Comparison of ENCODE assay signal across 8 cellular contexts in the genomic region with DNA sequence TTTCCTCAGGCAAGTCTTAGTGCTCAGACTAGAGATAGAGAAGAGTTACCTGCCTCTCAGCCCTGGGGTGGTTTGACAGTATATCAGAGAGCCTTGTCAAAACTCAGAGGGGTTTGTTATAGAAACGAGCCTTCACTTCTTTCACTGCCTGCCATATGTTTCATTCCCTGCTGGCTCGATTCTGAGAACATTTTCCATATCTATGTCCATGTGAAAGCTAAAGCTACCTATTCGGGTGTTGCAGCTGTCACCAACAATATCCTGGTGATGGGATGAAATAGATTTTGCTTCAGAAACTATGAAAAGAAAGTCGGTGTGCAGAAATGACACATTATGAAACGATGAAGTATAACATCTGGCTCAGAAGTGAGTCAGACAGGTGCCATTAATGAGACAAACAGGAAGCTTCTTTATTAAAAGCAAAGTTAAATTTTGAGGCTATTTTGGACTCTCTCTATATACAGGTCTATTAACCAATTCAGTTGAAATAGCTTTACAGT. TPM values are rescaled to one million over a fixed set of nuclear protein-coding genes. Genes with fewer than 3 reads are reported as not detected.
DNase-seq lines count a peak whose midpoint lies in the region; ATAC-seq lines count a peak whose summit lies in the region.

No MANE protein-coding gene starts in this region.

- in situ Hi-C loops in KBM-7 (cut with MboI; ENCODE audit: low pct_unique_long_range_greater_than_20kb, low sequenced_read_pairs) = no loop called here

- no peaks in the 10 kb centered on the region for H3K27me3 Mint-ChIP-seq in activated naive CD8-positive, alpha-beta T cell
- H3K27me3 Mint-ChIP-seq in activated naive CD8-positive, alpha-beta T cell treated with anti-CD3 and anti-CD28 coated beads, Interleukin-2, amount 50 U/mL, for 24 hours = no peaks in the 10 kb centered on the region

- H3K27ac Mint-ChIP-seq in activated naive CD8-positive, alpha-beta T cell = peak overlapping the region; percentile 23
- no peak overlapping the region for H3K27ac Mint-ChIP-seq in activated naive CD8-positive, alpha-beta T cell treated with anti-CD3 and anti-CD28 coated beads, Interleukin-2, amount 50 U/mL, for 24 hours
- H3K27ac Mint-ChIP-seq in stimulated activated effector memory CD8-positive, alpha-beta T cell treated with anti-CD3 and anti-CD28 coated beads, Interleukin-12 subunit alpha, Interleukin-12 subunit beta, amount 100 ng/mL, for 72 hours = no peak overlapping the region

- DNase-seq in activated naive CD8-positive, alpha-beta T cell treated with anti-CD3 and anti-CD28 coated beads, Interleukin-2, amount 50 U/mL, for 24 hours = no peak
- peak in 1 of 2 donors; percentile 63 for DNase-seq in stimulated activated effector memory CD8-positive, alpha-beta T cell treated with anti-CD3 and anti-CD28 coated beads, Interleukin-12 subunit alpha, Interleukin-12 subunit beta, amount 100 ng/mL, for 72 hours (ENCODE audit: low spot score in 2 of 2)
- no peak for DNase-seq in KBM-7
- DNase-seq in OCI-M1 (lab: John Stamatoyannopoulos, UW) = no peak

- no peaks in the 10 kb centered on the region for H3K9me3 Mint-ChIP-seq in activated naive CD8-positive, alpha-beta T cell (ENCODE audit: low read depth)
- H3K9me3 Mint-ChIP-seq in activated naive CD8-positive, alpha-beta T cell treated with anti-CD3 and anti-CD28 coated beads, Interleukin-2, amount 50 U/mL, for 24 hours = no peaks in the 10 kb centered on the region
- H3K9me3 Mint-ChIP-seq in stimulated activated effector memory CD8-positive, alpha-beta T cell treated with anti-CD3 and anti-CD28 coated beads, Interleukin-12 subunit alpha, Interleukin-12 subunit beta, amount 100 ng/mL, for 72 hours = no peaks in the 10 kb centered on the region

- ATAC-seq in activated naive CD8-positive, alpha-beta T cell treated with anti-CD3 and anti-CD28 coated beads, Interleukin-2, amount 50 U/mL, for 24 hours = no peak
- peak; percentile 91 for ATAC-seq in HG02571 (IDR thresholded peaks at IDR 0.05; ENCODE audit: unreplicated experiment)
- ATAC-seq in HG03571 (IDR thresholded peaks at IDR 0.05; ENCODE audit: unreplicated experiment) = peak; percentile 89
- ATAC-seq in stimulated activated effector memory CD8-positive, alpha-beta T cell treated with anti-CD3 and anti-CD28 coated beads, Interleukin-12 subunit alpha, Interleukin-12 subunit beta, amount 100 ng/mL, for 72 hours = peak; percentile 93
- ATAC-seq in esophagus mucosa = no peak

- peaks cover 7% of the 10 kb centered on the region for H3K4me1 Mint-ChIP-seq in activated naive CD8-positive, alpha-beta T cell (ENCODE audit: low read depth)
- peaks cover 10% of the 10 kb centered on the region for H3K4me1 Mint-ChIP-seq in activated naive CD8-positive, alpha-beta T cell treated with anti-CD3 and anti-CD28 coated beads, Interleukin-2, amount 50 U/mL, for 24 hours
- H3K4me1 Mint-ChIP-seq in stimulated activated effector memory CD8-positive, alpha-beta T cell treated with anti-CD3 and anti-CD28 coated beads, Interleukin-12 subunit alpha, Interleukin-12 subunit beta, amount 100 ng/mL, for 72 hours = peaks cover 6% of the 10 kb centered on the region

- no peaks in the 10 kb centered on the region for H3K36me3 Mint-ChIP-seq in activated naive CD8-positive, alpha-beta T cell
- no peaks in the 10 kb centered on the region for H3K36me3 Mint-ChIP-seq in activated naive CD8-positive, alpha-beta T cell treated with anti-CD3 and anti-CD28 coated beads, Interleukin-2, amount 50 U/mL, for 24 hours (ENCODE audit: low read depth)
- H3K36me3 Mint-ChIP-seq in stimulated activated effector memory CD8-positive, alpha-beta T cell treated with anti-CD3 and anti-CD28 coated beads, Interleukin-12 subunit alpha, Interleukin-12 subunit beta, amount 100 ng/mL, for 72 hours = no peaks in the 10 kb centered on the region

- no peak overlapping the region for H3K4me3 Mint-ChIP-seq in activated naive CD8-positive, alpha-beta T cell
- H3K4me3 Mint-ChIP-seq in activated naive CD8-positive, alpha-beta T cell treated with anti-CD3 and anti-CD28 coated beads, Interleukin-2, amount 50 U/mL, for 24 hours = no peak overlapping the region
- H3K4me3 Mint-ChIP-seq in stimulated activated effector memory CD8-positive, alpha-beta T cell treated with anti-CD3 and anti-CD28 coated beads, Interleukin-12 subunit alpha, Interleukin-12 subunit beta, amount 100 ng/mL, for 72 hours = peak overlapping the region; percentile 11

RNA-seq across cellular contexts. Expression of gene TANK, which starts 56.1 kb away (rescaled TPM):
- 37.0 TPM for total RNA-seq in esophagus mucosa

Comparison
In these comparisons a context has a peak if more than half of its experiments do, and no peak if none do; other contexts are left out.
1. ATAC-seq: peak in HG02571 (single experiment), HG03571 (single experiment) and stimulated activated effector memory CD8-positive, alpha-beta T cell treated with anti-CD3 and anti-CD28 coated beads, Interleukin-12 subunit alpha, Interleukin-12 subunit beta, amount 100 ng/mL, for 72 hours (single experiment); none in activated naive CD8-positive, alpha-beta T cell treated with anti-CD3 and anti-CD28 coated beads, Interleukin-2, amount 50 U/mL, for 24 hours (single experiment) and esophagus mucosa (single experiment).